1 cellular context compared by ENCODE assay signal in genomic region chr7:123535517-123535916, GRCh38.
TF ChIP-seq lines count a peak whose summit lies in the region.

No MANE protein-coding gene starts in this region.

TF ChIP-seq in H1, 55 proteins besides CTCF, POLR2A, EP300 and RAD21:
- no peak for TF ChIP-seq RNF2 (IDR thresholded peaks at IDR 0.05; ENCODE audit: borderline replicate concordance, low read depth, low read length, missing control alignments, poor library complexity, severe bottlenecking)
- no peak for TF ChIP-seq EZH2 (IDR thresholded peaks at IDR 0.05; ENCODE audit: low read depth, low read length, severe bottlenecking)
- no peak for TF ChIP-seq YY1 (IDR thresholded peaks at IDR 0.05; ENCODE audit: low read depth, low read length)
- TF ChIP-seq MAFK (IDR thresholded peaks at IDR 0.05; ENCODE audit: low read depth, low read length), result no peak
- no peak for TF ChIP-seq ASH2L (IDR thresholded peaks at IDR 0.05; ENCODE audit: low read length)
- no peak for TF ChIP-seq CBX5 (IDR thresholded peaks at IDR 0.05; ENCODE audit: low read depth, low read length)
- no peak for TF ChIP-seq HDAC2 (IDR thresholded peaks at IDR 0.05; ENCODE audit: borderline replicate concordance in 1 of 2, low read depth in 2 of 2, low read length in 2 of 2)
- TF ChIP-seq POU5F1 (IDR thresholded peaks at IDR 0.05; ENCODE audit: low read depth, low read length), result no peak
- no peak for TF ChIP-seq KDM4A (IDR thresholded peaks at IDR 0.05; ENCODE audit: low read depth, low read length, severe bottlenecking)
- no peak for TF ChIP-seq CEBPB (IDR thresholded peaks at IDR 0.05; ENCODE audit: low read depth, low read length)
- TF ChIP-seq SIN3A (conservative IDR thresholded peaks at IDR 0.05 in 1 of 2, IDR thresholded peaks at IDR 0.05 in 1 of 2; ENCODE audit: low read depth in 1 of 2, low read length in 2 of 2), result no peak
- TF ChIP-seq RBBP5 (IDR thresholded peaks at IDR 0.05; ENCODE audit: borderline replicate concordance, low read depth, low read length), result no peak
- no peak for TF ChIP-seq GABPA (IDR thresholded peaks at IDR 0.05; ENCODE audit: borderline replicate concordance, insufficient read depth, low read length)
- no peak for TF ChIP-seq KDM1A (IDR thresholded peaks at IDR 0.05; ENCODE audit: borderline replicate concordance, low read length)
- no peak for TF ChIP-seq JUND (IDR thresholded peaks at IDR 0.05; ENCODE audit: low read length)
- TF ChIP-seq TCF12 (IDR thresholded peaks at IDR 0.05; ENCODE audit: low read depth, low read length), result no peak
- no peak for TF ChIP-seq CHD1 (IDR thresholded peaks at IDR 0.05; ENCODE audit: low read depth, low read length)
TF ChIP-seq in H1: peak in this region for 0.
